Comparison of ENCODE assay signal across 8 cellular contexts in genomic region chr19:44212865-44213346, GRCh38. TPM values are rescaled to one million over a fixed set of nuclear protein-coding genes. Genes with fewer than 3 reads are reported as not detected.
DNase-seq lines count a peak whose midpoint lies in the region; ATAC-seq and TF ChIP-seq lines count a peak whose summit lies in the region.

No MANE protein-coding gene starts in this region.

- no peak for ATAC-seq in activated CD8-positive, alpha-beta T cell treated with anti-CD3 and anti-CD28 coated beads, Interleukin-2, amount 10 ng/mL, durations not matched to agents 7 days and 5 days
- ATAC-seq in HG03025 (IDR thresholded peaks at IDR 0.05; ENCODE audit: low FRiP score, unreplicated experiment) (no peak), HG03108 (IDR thresholded peaks at IDR 0.05; ENCODE audit: unreplicated experiment) (no peak)

- H3K36me3 ChIP-seq in ovary, result no peaks in the 10 kb centered on the region

- H3K4me3 ChIP-seq in ovary, result peak overlapping the region; percentile 89

- intact Hi-C loops in activated CD4-positive, alpha-beta T cell treated with anti-CD3 and anti-CD28 coated beads, Interleukin-2, amount 10 ng/mL, durations not matched to agents 24 days and 14 days (cut with micrococcal nuclease), result loop anchor here (1.0 to 5.0 kb wide), 6 partner anchors 48 to 289 kb away; partner anchors contain the start of genes ZNF180, ZNF224, ZNF225 and ZNF226
- intact Hi-C loops in ovary (cut with DNase I), result no loop called here

- no peak for TF ChIP-seq CTCF in ovary (IDR thresholded peaks at IDR 0.05)

- POLR2A ChIA-PET in activated CD8-positive, alpha-beta T cell treated with anti-CD3 and anti-CD28 coated beads, Interleukin-2, amount 10 ng/mL, durations not matched to agents 7 days and 5 days (lab: Charles Lee), result interaction anchor here (0.6 to 1.9 kb wide), 4 partner anchors 48 to 311 kb away, joined by 4 to 11 read pairs (median 6); partner anchors contain the start of genes ZNF180, ZNF226 and ZNF234

- H3K9me3 ChIP-seq in ovary, result peaks cover 0 to 16% of the 10 kb centered on the region in 2 donors

- no peaks in the 10 kb centered on the region for H3K27me3 ChIP-seq in ovary

- 3 to 4% (median 4%) methylated on average over 15 of the region's 15 CpGs for WGBS in ovary, 3 donors

- peaks cover 11% of the 10 kb centered on the region for H3K9me3 Mint-ChIP-seq in activated CD4-positive, alpha-beta T cell treated with anti-CD3 and anti-CD28 coated beads, Interleukin-2, amount 10 ng/mL, durations not matched to agents 24 days and 14 days
- H3K9me3 Mint-ChIP-seq in activated CD8-positive, alpha-beta T cell treated with anti-CD3 and anti-CD28 coated beads, Interleukin-2, amount 10 ng/mL, durations not matched to agents 7 days and 5 days (ENCODE audit: insufficient read depth), result peaks cover 24% of the 10 kb centered on the region

- peaks cover 7% of the 10 kb centered on the region for H3K4me1 Mint-ChIP-seq in activated CD4-positive, alpha-beta T cell treated with anti-CD3 and anti-CD28 coated beads, Interleukin-2, amount 10 ng/mL, durations not matched to agents 24 days and 14 days
- H3K4me1 Mint-ChIP-seq in activated CD8-positive, alpha-beta T cell treated with anti-CD3 and anti-CD28 coated beads, Interleukin-2, amount 10 ng/mL, durations not matched to agents 7 days and 5 days (ENCODE audit: low read depth), result peaks cover 24% of the 10 kb centered on the region

- TF ChIP-seq POLR2A in ovary (IDR thresholded peaks at IDR 0.05), result no peak

- CTCF ChIA-PET in activated CD8-positive, alpha-beta T cell treated with anti-CD3 and anti-CD28 coated beads, Interleukin-2, amount 10 ng/mL, durations not matched to agents 7 days and 5 days (lab: Charles Lee), result interaction anchor here (0.7 to 2.0 kb wide), 2 partner anchors 118 to 211 kb away, joined by 4 read pairs; no protein-coding TSS in a partner anchor

- peak; percentile 63 for DNase-seq in activated CD4-positive, alpha-beta T cell treated with anti-CD3 and anti-CD28 coated beads, Interleukin-2, amount 10 ng/mL, durations not matched to agents 24 days and 14 days
- no peak for DNase-seq in activated CD4-positive, alpha-beta T cell treated with anti-CD3 and anti-CD28 coated beads, Interleukin-2, amount 50 U/mL, for 4 hours
- peak; percentile 6 for DNase-seq in HuH-7.5 (ENCODE audit: low spot score)
- DNase-seq in activated CD8-positive, alpha-beta T cell treated with anti-CD3 and anti-CD28 coated beads, Interleukin-2, amount 10 ng/mL, durations not matched to agents 7 days and 5 days, result no peak
- peak; percentile 42 for DNase-seq in glomerular visceral epithelial cell (ENCODE audit: extremely low spot score)
- peak in 1 of 5 donors; percentile 24 for DNase-seq in ovary

- H3K36me3 Mint-ChIP-seq in activated CD4-positive, alpha-beta T cell treated with anti-CD3 and anti-CD28 coated beads, Interleukin-2, amount 10 ng/mL, durations not matched to agents 24 days and 14 days (ENCODE audit: low read depth), result peaks cover 36% of the 10 kb centered on the region
- H3K36me3 Mint-ChIP-seq in activated CD8-positive, alpha-beta T cell treated with anti-CD3 and anti-CD28 coated beads, Interleukin-2, amount 10 ng/mL, durations not matched to agents 7 days and 5 days (ENCODE audit: low read depth), result peaks cover 49% of the 10 kb centered on the region

- no peaks in the 10 kb centered on the region for H3K27me3 Mint-ChIP-seq in activated CD4-positive, alpha-beta T cell treated with anti-CD3 and anti-CD28 coated beads, Interleukin-2, amount 10 ng/mL, durations not matched to agents 24 days and 14 days
- no peaks in the 10 kb centered on the region for H3K27me3 Mint-ChIP-seq in activated CD8-positive, alpha-beta T cell treated with anti-CD3 and anti-CD28 coated beads, Interleukin-2, amount 10 ng/mL, durations not matched to agents 7 days and 5 days (ENCODE audit: low read depth)

- peak overlapping the region; percentile 94 for H3K4me3 Mint-ChIP-seq in activated CD4-positive, alpha-beta T cell treated with anti-CD3 and anti-CD28 coated beads, Interleukin-2, amount 10 ng/mL, durations not matched to agents 24 days and 14 days
- H3K4me3 Mint-ChIP-seq in activated CD8-positive, alpha-beta T cell treated with anti-CD3 and anti-CD28 coated beads, Interleukin-2, amount 10 ng/mL, durations not matched to agents 7 days and 5 days, result peak overlapping the region; percentile 93

- peak overlapping the region in 1 of 2 donors; percentile 59 for H3K27ac ChIP-seq in ovary

- TF ChIP-seq EP300 in ovary (IDR thresholded peaks at IDR 0.05), result no peak

- no peaks in the 10 kb centered on the region for H3K4me1 ChIP-seq in ovary (ENCODE audit: insufficient read depth)

- peak overlapping the region; percentile 91 for H3K27ac Mint-ChIP-seq in activated CD4-positive, alpha-beta T cell treated with anti-CD3 and anti-CD28 coated beads, Interleukin-2, amount 10 ng/mL, durations not matched to agents 24 days and 14 days
- H3K27ac Mint-ChIP-seq in activated CD8-positive, alpha-beta T cell treated with anti-CD3 and anti-CD28 coated beads, Interleukin-2, amount 10 ng/mL, durations not matched to agents 7 days and 5 days, result peak overlapping the region; percentile 91

RNA-seq across cellular contexts. Expression of gene ZNF227, which starts 0.6 kb away (rescaled TPM):
- 17.8 and 18.8 TPM in 2 replicates for total RNA-seq in activated CD4-positive, alpha-beta T cell treated with anti-CD3 and anti-CD28 coated beads, Interleukin-2, amount 10 ng/mL, durations not matched to agents 24 days and 14 days
- total RNA-seq in activated CD8-positive, alpha-beta T cell treated with anti-CD3 and anti-CD28 coated beads, Interleukin-2, amount 10 ng/mL, durations not matched to agents 7 days and 5 days, result 10 to 100 TPM; 22.8 to 27.7 TPM
- total RNA-seq in ovary, result 10 to 100 TPM in 6 of 7 donors, 1 to 10 TPM in 1; 7.3 to 29.5 (median 24.8) TPM
- polyA plus RNA-seq in ovary, result 10 to 100 TPM; 10.6 to 13.8 TPM

RNA-seq across cellular contexts. Expression of gene ZNF233, which starts 46.8 kb away (rescaled TPM):
- total RNA-seq in activated CD4-positive, alpha-beta T cell treated with anti-CD3 and anti-CD28 coated beads, Interleukin-2, amount 10 ng/mL, durations not matched to agents 24 days and 14 days, result 0.12 TPM in 1 of 2 replicates, not detected in the other
- 1 to 10 TPM in 1 of 2 experiments, under 1 TPM in 1; 0.73 to 1.0 TPM for total RNA-seq in activated CD8-positive, alpha-beta T cell treated with anti-CD3 and anti-CD28 coated beads, Interleukin-2, amount 10 ng/mL, durations not matched to agents 7 days and 5 days
- under 1 TPM in 5 of 7 donors, not detected in 2; 0.13 to 0.65 (median 0.57) TPM for total RNA-seq in ovary
- under 1 TPM; 0.21 to 0.55 TPM for polyA plus RNA-seq in ovary

RNA-seq across cellular contexts. Expression of gene ZNF226, which starts 48.0 kb away (rescaled TPM):
- 10.4 and 12.3 TPM in 2 replicates for total RNA-seq in activated CD4-positive, alpha-beta T cell treated with anti-CD3 and anti-CD28 coated beads, Interleukin-2, amount 10 ng/mL, durations not matched to agents 24 days and 14 days
- total RNA-seq in activated CD8-positive, alpha-beta T cell treated with anti-CD3 and anti-CD28 coated beads, Interleukin-2, amount 10 ng/mL, durations not matched to agents 7 days and 5 days, result 10 to 100 TPM; 12.9 to 14.7 TPM
- total RNA-seq in ovary, result 10 to 100 TPM; 11.5 to 30.3 (median 22.4) TPM
- 10 to 100 TPM; 18.1 to 27.3 TPM for polyA plus RNA-seq in ovary

Comparison
In these comparisons a context has a peak if more than half of its experiments do, and no peak if none do; other contexts are left out.
1. DNase-seq: peak in activated CD4-positive, alpha-beta T cell treated with anti-CD3 and anti-CD28 coated beads, Interleukin-2, amount 10 ng/mL, durations not matched to agents 24 days and 14 days (single experiment), HuH-7.5 (single experiment) and glomerular visceral epithelial cell (single experiment); none in activated CD4-positive, alpha-beta T cell treated with anti-CD3 and anti-CD28 coated beads, Interleukin-2, amount 50 U/mL, for 4 hours (0 of 2) and activated CD8-positive, alpha-beta T cell treated with anti-CD3 and anti-CD28 coated beads, Interleukin-2, amount 10 ng/mL, durations not matched to agents 7 days and 5 days (single experiment).